Comparison of ENCODE assay signal across 6 cellular contexts in genomic region chr4:985123-985830, GRCh38. TPM values are rescaled to one million over a fixed set of nuclear protein-coding genes. Genes with fewer than 3 reads are reported as not detected.
DNase-seq lines count a peak whose midpoint lies in the region; ATAC-seq lines count a peak whose summit lies in the region.

No MANE protein-coding gene starts in this region.

- DNase-seq in NCI-H526 treated with DMSO at 0.1 percent for 48 hours (lab: John Stamatoyannopoulos, UW) = peak; percentile 25
- peak; percentile 78 for DNase-seq in activated naive CD4-positive, alpha-beta T cell treated with anti-CD3 and anti-CD28 coated beads, Interleukin-2, amount 10 ng/mL, durations not matched to agents 7 days and 5 days
- DNase-seq in mesendoderm = peak; percentile 71
- no peak for DNase-seq in NCI-H2029 (lab: John Stamatoyannopoulos, UW)

- H3K4me3 ChIP-seq in mesendoderm (ENCODE audit: low read length) = no peak overlapping the region

- H3K79me1 ChIP-seq in mesendoderm (ENCODE audit: low read length) = no peaks in the 10 kb centered on the region

- H3K18ac ChIP-seq in mesendoderm (ENCODE audit: low read length) = no peak overlapping the region

- H3K27me3 Mint-ChIP-seq in activated naive CD4-positive, alpha-beta T cell treated with anti-CD3 and anti-CD28 coated beads, Interleukin-2, amount 10 ng/mL, durations not matched to agents 7 days and 5 days = no peaks in the 10 kb centered on the region

- no peak overlapping the region for H2BK15ac ChIP-seq in mesendoderm (replicated peaks; ENCODE audit: low read depth)

- peak overlapping the region; percentile 83 for H3K4me3 Mint-ChIP-seq in activated naive CD4-positive, alpha-beta T cell treated with anti-CD3 and anti-CD28 coated beads, Interleukin-2, amount 10 ng/mL, durations not matched to agents 7 days and 5 days

- H3K23ac ChIP-seq in mesendoderm (ENCODE audit: low read length) = no peak overlapping the region

- H3K36me3 ChIP-seq in mesendoderm (ENCODE audit: control insufficient read depth, insufficient read depth, low read length) = no peaks in the 10 kb centered on the region

- H3K56ac ChIP-seq in mesendoderm (ENCODE audit: low read length) = no peak overlapping the region

- no peak overlapping the region for H3K4ac ChIP-seq in mesendoderm (ENCODE audit: low read depth, low read length)

- no peaks in the 10 kb centered on the region for H3K27me3 ChIP-seq in mesendoderm (ENCODE audit: insufficient read depth, low read length, poor library complexity)

- no peak overlapping the region for H2AK5ac ChIP-seq in mesendoderm (ENCODE audit: low read length)

- H3K36me3 Mint-ChIP-seq in activated naive CD4-positive, alpha-beta T cell treated with anti-CD3 and anti-CD28 coated beads, Interleukin-2, amount 10 ng/mL, durations not matched to agents 7 days and 5 days = no peaks in the 10 kb centered on the region

- no peaks in the 10 kb centered on the region for H3K9me3 Mint-ChIP-seq in activated naive CD4-positive, alpha-beta T cell treated with anti-CD3 and anti-CD28 coated beads, Interleukin-2, amount 10 ng/mL, durations not matched to agents 7 days and 5 days

- peaks cover 29% of the 10 kb centered on the region for H3K4me1 Mint-ChIP-seq in activated naive CD4-positive, alpha-beta T cell treated with anti-CD3 and anti-CD28 coated beads, Interleukin-2, amount 10 ng/mL, durations not matched to agents 7 days and 5 days

- CTCF ChIA-PET in activated naive CD4-positive, alpha-beta T cell treated with anti-CD3 and anti-CD28 coated beads, Interleukin-2, amount 10 ng/mL, durations not matched to agents 7 days and 5 days (lab: Charles Lee) = no interaction called here

- ATAC-seq in HG02763 (IDR thresholded peaks at IDR 0.05; ENCODE audit: unreplicated experiment) = no peak
- no peak for ATAC-seq in GM21717 (IDR thresholded peaks at IDR 0.05; ENCODE audit: unreplicated experiment)

- WGBS in mesendoderm (ENCODE audit: extremely low coverage, insufficient coverage, low lambda C conversion rate) = no CpG with 5 or more reads among the region's 23 CpGs

- no peaks in the 10 kb centered on the region for H3K4me1 ChIP-seq in mesendoderm (ENCODE audit: control insufficient read depth, low read depth, low read length)

- peak overlapping the region; percentile 1 for H3K4me2 ChIP-seq in mesendoderm (ENCODE audit: low read length)

- no peak overlapping the region for H2BK5ac ChIP-seq in mesendoderm (ENCODE audit: low read length)

- H3K9ac ChIP-seq in mesendoderm (ENCODE audit: low read length) = no peak overlapping the region

- no peak overlapping the region for H3K27ac ChIP-seq in mesendoderm (ENCODE audit: low read depth, low read length)

- H2BK120ac ChIP-seq in mesendoderm (ENCODE audit: low read depth, low read length) = no peak overlapping the region

- H3K79me2 ChIP-seq in mesendoderm (ENCODE audit: control insufficient read depth, insufficient read depth, low read length) = no peaks in the 10 kb centered on the region

- no peak overlapping the region for H4K5ac ChIP-seq in mesendoderm (ENCODE audit: low read length)

- no peak overlapping the region for H4K8ac ChIP-seq in mesendoderm (ENCODE audit: low read depth, low read length)

- H3K27ac Mint-ChIP-seq in activated naive CD4-positive, alpha-beta T cell treated with anti-CD3 and anti-CD28 coated beads, Interleukin-2, amount 10 ng/mL, durations not matched to agents 7 days and 5 days = no peak overlapping the region

RNA-seq across cellular contexts. Expression of gene IDUA, which starts 1.6 kb away (rescaled TPM):
- 0.35 TPM for polyA plus RNA-seq in mesendoderm (2013, experiment 1 of 2)
- polyA plus RNA-seq in mesendoderm (2013, experiment 2 of 2) = 0.21 TPM

RNA-seq across cellular contexts. Expression of gene SLC26A1, which starts 7.9 kb away (rescaled TPM):
- polyA plus RNA-seq in mesendoderm (2013, experiment 1 of 2) = 0.01 TPM
- 0.01 TPM for polyA plus RNA-seq in mesendoderm (2013, experiment 2 of 2)

RNA-seq across cellular contexts. Expression of gene DGKQ, which starts 11.9 kb away (rescaled TPM):
- 1.9 TPM for polyA plus RNA-seq in mesendoderm (2013, experiment 1 of 2)
- polyA plus RNA-seq in mesendoderm (2013, experiment 2 of 2) = 1.7 TPM

RNA-seq across cellular contexts. Expression of gene FGFRL1, which starts 26.1 kb away (rescaled TPM):
- polyA plus RNA-seq in mesendoderm (2013, experiment 1 of 2) = 10.8 TPM
- 11.3 TPM for polyA plus RNA-seq in mesendoderm (2013, experiment 2 of 2)

RNA-seq across cellular contexts. Expression of gene TMEM175, which starts 53.0 kb away (rescaled TPM):
- 3.8 TPM for polyA plus RNA-seq in mesendoderm (2013, experiment 1 of 2)
- 3.0 TPM for polyA plus RNA-seq in mesendoderm (2013, experiment 2 of 2)
